ENCODE assay signal across 22 cellular contexts in genomic region chr5:10533218-10533617, GRCh38. TPM values are rescaled to one million over a fixed set of nuclear protein-coding genes. Genes with fewer than 3 reads are reported as not detected.
A peak's percentile ranks its signal among the peaks of the same experiment; 100 is the strongest.
DNase-seq lines count a peak whose midpoint lies in the region; ATAC-seq, FAIRE-seq and TF ChIP-seq lines count a peak whose summit lies in the region.
"Had no signal": no experiment of that assay in that cellular context is flagged by ENCODE, and none has a peak within 500 bp of the region (broad histone marks: within the 10 kb centered on the region; RNA-seq: fewer than 3 reads in every experiment).

No MANE protein-coding gene starts in this region.

- peaks cover 14 to 53% of the 10 kb centered on the region in 2 experiments; a peak in 4 of 5 replicates for H3K27me3 ChIP-seq in K562 (ENCODE audit: control insufficient read depth in 2 of 2, insufficient read depth in 2 of 2, low read length in 2 of 2)

- H3K36me3 ChIP-seq in K562 (ENCODE audit: control insufficient read depth, insufficient read depth, low read length): no peaks in the 10 kb centered on the region
- no peaks in the 10 kb centered on the region for H3K36me3 ChIP-seq in kidney (ENCODE audit: control insufficient read depth in 1 of 2, insufficient read depth in 2 of 2, low read length in 2 of 2)

- no peak for TF ChIP-seq EP300 in K562 (IDR thresholded peaks at IDR 0.05; ENCODE audit: low read length)

- CTCF ChIA-PET in K562 (lab: Yijun Ruan, JAX; ENCODE audit: low intra/inter-chr PET ratio): no interaction called here

- BruUV-seq in K562 (replicated peaks; lab: Mats Ljungman, UMichigan): no TSS peak

- no peaks in the 10 kb centered on the region for H3K9me3 Mint-ChIP-seq in osteocyte (ENCODE audit: unreplicated experiment)
- H3K9me3 Mint-ChIP-seq: activated T-cell treated with anti-CD3 and anti-CD28 coated beads, Interleukin-2, amount 50 U/mL, for 24 hours; central memory CD8-positive, alpha-beta T cell; immature natural killer cell; T-helper 2 cell treated with Interferon-gamma antibody and Interleukin-4, amounts not matched to agents 5 μg/mL and 100 μg/mL, for 36 hours had no signal

- H3K4me1 ChIP-seq in K562 (replicated peaks in 1 of 2; ENCODE audit: control insufficient read depth in 2 of 2, insufficient read depth in 2 of 2, low read length in 2 of 2) (peaks cover 8 to 15% of the 10 kb centered on the region in 2 experiments), kidney (ENCODE audit: control insufficient read depth in 1 of 2, insufficient read depth in 1 of 2, low read depth in 1 of 2, low read length in 2 of 2) (peaks cover 0 to 10% of the 10 kb centered on the region in 2 donors)

- intact Hi-C loops in K562 (cut with micrococcal nuclease) (no loop called here), kidney (cut with DNase I) (no loop called here)

- no peaks in the 10 kb centered on the region for H3K9me3 ChIP-seq in K562 (replicated peaks; ENCODE audit: control insufficient read depth, insufficient read depth, low read depth, low read length)
- H3K9me3 ChIP-seq in kidney (ENCODE audit: control insufficient read depth in 1 of 2, low read length in 2 of 2): no peaks in the 10 kb centered on the region

- H3K27ac Mint-ChIP-seq in osteocyte (ENCODE audit: unreplicated experiment): no peak overlapping the region
- H3K27ac Mint-ChIP-seq: activated T-cell treated with anti-CD3 and anti-CD28 coated beads, Interleukin-2, amount 50 U/mL, for 24 hours; immature natural killer cell; T-helper 2 cell treated with Interferon-gamma antibody and Interleukin-4, amounts not matched to agents 5 μg/mL and 100 μg/mL, for 36 hours had no signal

- DNase-seq in stimulated activated CD4-positive, alpha-beta T cell treated with anti-CD3 and anti-CD28 coated beads, Interleukin-4, amount 100 ng/mL, for 1 hour: peak; percentile 12
- no peak for DNase-seq in stimulated activated CD4-positive, alpha-beta T cell treated with anti-CD3 and anti-CD28 coated beads, Interleukin-4, amount 100 ng/mL, for 4 hours
- DNase-seq in K562 (ENCODE audit: extremely low read depth in 1 of 4, low spot score in 3 of 4) (peak in 3 of 4 experiments; percentile 30 to 72 (median 72)), kidney (peak; percentile 49), GM12891 (ENCODE audit: insufficient read length, low spot score) (no peak), osteocyte (ENCODE audit: extremely low spot score, unreplicated experiment) (no peak)
- DNase-seq in stimulated activated naive CD4-positive, alpha-beta T cell treated with Interleukin-2 at 50 U/mL for 16 hours (lab: John Stamatoyannopoulos, UW): no peak
- DNase-seq: activated CD4-positive, alpha-beta T cell treated with anti-CD3 and anti-CD28 coated beads for 4 hours; activated T-cell treated with anti-CD3 and anti-CD28 coated beads, Interleukin-2, amount 50 U/mL, for 24 hours; Calu3; foreskin fibroblast; GDM1; immature natural killer cell; NCI-H1105 treated with DMSO at 0.1 percent for 48 hours; NCI-H2171 treated with DMSO at 0.1 percent for 48 hours; SHP77; stimulated activated naive CD4-positive, alpha-beta T cell had no signal

- no peaks in the 10 kb centered on the region for H3K9me1 ChIP-seq in K562 (ENCODE audit: control insufficient read depth, insufficient read depth, low read length)

- ATAC-seq in K562 (peak; percentile 30; the same call in 2 of the 3 replicates), HG03097 (IDR thresholded peaks at IDR 0.05; ENCODE audit: low FRiP score, unreplicated experiment) (no peak)

- H3K4me3 Mint-ChIP-seq in osteocyte (ENCODE audit: unreplicated experiment): no peak overlapping the region
- H3K4me3 Mint-ChIP-seq: activated T-cell treated with anti-CD3 and anti-CD28 coated beads, Interleukin-2, amount 50 U/mL, for 24 hours; central memory CD8-positive, alpha-beta T cell; T-helper 2 cell treated with Interferon-gamma antibody and Interleukin-4, amounts not matched to agents 5 μg/mL and 100 μg/mL, for 36 hours had no signal

- H3K4me2 ChIP-seq in K562 (ENCODE audit: insufficient read depth, low read length): no peak overlapping the region
- H3K4me2 ChIP-seq: KMS-11 had no signal

- 11% methylated on average over 8 of the region's 18 CpGs for WGBS in K562 (ENCODE audit: insufficient coverage, low coverage, missing lambda C conversion rate)

- peaks cover 8% of the 10 kb centered on the region for H3K27me3 Mint-ChIP-seq in osteocyte (ENCODE audit: unreplicated experiment)

- peaks cover 12% of the 10 kb centered on the region for H3K4me1 Mint-ChIP-seq in osteocyte (ENCODE audit: unreplicated experiment)

- in situ Hi-C loops in K562 (cut with MboI): no loop called here

- no peak overlapping the region for H3K9ac ChIP-seq in K562 (ENCODE audit: insufficient read depth in 1 of 2, low read depth in 2 of 2, low read length in 2 of 2)
- H3K9ac ChIP-seq in kidney (ENCODE audit: low read length in 2 of 2): no peak overlapping the region
- H3K9ac ChIP-seq: KMS-11 had no signal

- no peak for TF ChIP-seq RAD21 in K562 (CRISPR knock-in tag; conservative IDR thresholded peaks at IDR 0.05 in 1 of 2, IDR thresholded peaks at IDR 0.05 in 1 of 2)

- TF ChIP-seq CTCF in K562 (IDR thresholded peaks at IDR 0.05 in 2 of 3, conservative IDR thresholded peaks at IDR 0.05 in 1 of 3; ENCODE audit: insufficient read depth in 2 of 3, low read depth in 1 of 3, low read length in 3 of 3) (no peak), kidney (IDR thresholded peaks at IDR 0.05; ENCODE audit: borderline replicate concordance, extremely low read depth, insufficient read depth) (no peak), osteocyte (IDR thresholded peaks at IDR 0.05) (no peak)

- no peaks in the 10 kb centered on the region for H3K36me3 Mint-ChIP-seq in osteocyte (ENCODE audit: unreplicated experiment)
- H3K36me3 Mint-ChIP-seq: immature natural killer cell had no signal

- FAIRE-seq in K562 (lab: Jason Lieb, UNC) (no peak), kidney (lab: Jason Lieb, UNC) (no peak), GM12891 (lab: Jason Lieb, UNC) (no peak)
- FAIRE-seq: urothelium cell line had no signal

- POLR2A ChIA-PET in K562 (lab: Yijun Ruan, JAX): no interaction called here

- 0 out of 2 replicates have a peak, but pooled peaks cover 3% of the 10 kb centered on the region for H4K20me1 ChIP-seq in K562 (replicated peaks; ENCODE audit: control insufficient read depth, insufficient read depth, low read length)

- no peaks in the 10 kb centered on the region for H3K79me2 ChIP-seq in K562 (ENCODE audit: control insufficient read depth, insufficient read depth, low read length)

- H3K4me3 ChIP-seq in K562 (no peak overlapping the region), kidney (ENCODE audit: low read length in 2 of 2) (no peak overlapping the region)

- no peak for TF ChIP-seq POLR2A in K562 (conservative IDR thresholded peaks at IDR 0.05)
- TF ChIP-seq POLR2A in GM12891 (IDR thresholded peaks at IDR 0.05; ENCODE audit: low read depth, low read length): no peak

- H3K27ac ChIP-seq in K562 (ENCODE audit: extremely low read depth, low read depth, low read length) (no peak overlapping the region), kidney (ENCODE audit: low read depth in 2 of 2, low read length in 2 of 2) (no peak overlapping the region)
- H3K27ac ChIP-seq: KMS-11 had no signal

- H2AFZ ChIP-seq in K562 (ENCODE audit: low read depth, low read length): no peak overlapping the region

TF ChIP-seq in K562, 482 proteins besides CTCF, POLR2A, EP300 and RAD21:
- no peak for TF ChIP-seq PRMT5 (CRISPR knock-in tag; IDR thresholded peaks at IDR 0.05)
- no peak for TF ChIP-seq DIDO1 (tag; IDR thresholded peaks at IDR 0.05; ENCODE audit: low read depth)
- no peak for TF ChIP-seq ETV1 (tag; conservative IDR thresholded peaks at IDR 0.05; ENCODE audit: low read depth)
- TF ChIP-seq ILF3 (IDR thresholded peaks at IDR 0.05; ENCODE audit: borderline replicate concordance): no peak
TF ChIP-seq in K562: peak in this region for 0.

TF ChIP-seq in GM12891, 5 proteins besides CTCF, POLR2A, EP300 and RAD21:
- TF ChIP-seq TAF1 (IDR thresholded peaks at IDR 0.05; ENCODE audit: low read depth, low read length): no peak
TF ChIP-seq in GM12891: peak in this region for 0.

RNA-seq across cellular contexts. Expression of gene ANKRD33B, which starts 30.7 kb away (rescaled TPM):
- total RNA-seq in K562 (2011; cell fraction: chromatin; rRNA removed; ENCODE audit: low replicate concordance): 1.3 and 1.7 TPM in 2 replicates
- 1.5 and 1.6 TPM in 2 replicates for total RNA-seq in K562 (2011; cell fraction: nucleolus; rRNA removed)
- 1.5 and 1.7 TPM in 2 replicates for total RNA-seq in K562 (2011; cell fraction: nucleoplasm; rRNA removed)
- 0.45 and 0.53 TPM in 2 replicates for total RNA-seq in K562 (2014; rRNA removed)
- 0.38 and 0.40 TPM in 2 replicates for total RNA-seq in K562 (2014; rRNA removed; fragmentation: Illumina TruSeq; extraction: Trizol)
- 1.5 TPM in 2 replicates for total RNA-seq in K562 (2015; rRNA removed; fragmentation: Illumina TruSeq; extraction: Trizol)
- total RNA-seq in K562 (2021): 1.3 and 1.7 TPM in 2 replicates
- 0.08 and 0.17 TPM in 2 replicates for polyA plus RNA-seq in K562 (2011; rRNA removed)
- 0.15 and 0.21 TPM in 2 replicates for polyA plus RNA-seq in K562 (2011; cell fraction: cytosol; rRNA removed)
- polyA plus RNA-seq in K562 (2011; cell fraction: nucleus; rRNA removed): 0.24 and 0.44 TPM in 2 replicates
- 1.5 and 3.9 TPM in 2 replicates for polyA plus RNA-seq in K562 (2012)
- 0.43 and 0.54 TPM in 2 replicates for polyA plus RNA-seq in K562 (2014; fragmentation: Illumina TruSeq; extraction: Trizol)
- under 1 TPM; 0.10 to 0.17 TPM for polyA plus RNA-seq in K562 (2014; fragmentation: Nextera tagmentation; extraction: Ambion mirVana)
- 0.16 and 0.33 TPM in 2 replicates for polyA plus RNA-seq in K562 (2014; rRNA removed)
- 0.36 and 0.67 TPM in 2 replicates for polyA minus RNA-seq in K562 (2011; rRNA and poly(A)+ RNA removed)
- polyA minus RNA-seq in K562 (2011; cell fraction: cytosol; rRNA and poly(A)+ RNA removed): 0.36 and 1.2 TPM in 2 replicates
- polyA minus RNA-seq in K562 (2011; cell fraction: nucleus; rRNA and poly(A)+ RNA removed): 0.78 and 0.81 TPM in 2 replicates
- 20.3 TPM for total RNA-seq in kidney
- polyA plus RNA-seq in kidney (ENCODE audit: insufficient read depth, low read depth, low replicate concordance): 4.8 TPM
- polyA plus RNA-seq in GM12891 (2012; ENCODE audit: low read depth, missing spikeins): 27.9 TPM
- total RNA-seq in osteocyte: 0.83 and 0.94 TPM in 2 replicates

Comparison
In these comparisons a context has a peak if more than half of its experiments do, and no peak if none do; other contexts are left out.
1. DNase-seq: peak in stimulated activated CD4-positive, alpha-beta T cell treated with anti-CD3 and anti-CD28 coated beads, Interleukin-4, amount 100 ng/mL, for 1 hour (single experiment), K562 (3 of 4) and kidney (single experiment); none in stimulated activated CD4-positive, alpha-beta T cell treated with anti-CD3 and anti-CD28 coated beads, Interleukin-4, amount 100 ng/mL, for 4 hours (0 of 2), stimulated activated naive CD4-positive, alpha-beta T cell treated with Interleukin-2 at 50 U/mL for 16 hours (single experiment), GM12891 (single experiment) and osteocyte (single experiment).